18 cellular contexts compared by ENCODE assay signal in genomic region chr5:749101-749670, GRCh38. TPM values are rescaled to one million over a fixed set of nuclear protein-coding genes. Genes with fewer than 3 reads are reported as not detected.
DNase-seq lines count a peak whose midpoint lies in the region; ATAC-seq lines count a peak whose summit lies in the region.
"Had no signal": no experiment of that assay in that cellular context is flagged by ENCODE, and none has a peak within 500 bp of the region (broad histone marks: within the 10 kb centered on the region; RNA-seq: fewer than 3 reads in every experiment).

No MANE protein-coding gene starts in this region.

- DNase-seq in activated CD8-positive, alpha-beta memory T cell treated with anti-CD3 and anti-CD28 coated beads for 24 hours = peak; percentile 50
- DNase-seq in activated CD8-positive, alpha-beta memory T cell treated with anti-CD3 and anti-CD28 coated beads, Interleukin-2, amount 10 ng/mL, durations not matched to agents 7 days and 5 days = no peak
- DNase-seq in 8988T (peak; percentile 28), T-helper 17 cell (peak in 1 of 3 donors; percentile 3), mesenteric fat pad (ENCODE audit: low spot score) (peak; percentile 90), NCI-H1092 treated with DMSO at 0.1 percent for 48 hours (lab: John Stamatoyannopoulos, UW) (no peak)
- DNase-seq: GDM1, Karpas-422, NCI-H1417, NCI-H187 treated with DMSO at 0.1 percent for 48 hours, NCI-H2107, NCI-H446 treated with DMSO at 0.1 percent for 48 hours, NCI-H526 treated with DMSO at 0.1 percent for 48 hours, OCI-M1 had no signal

- peaks cover 2% of the 10 kb centered on the region for H3K4me1 Mint-ChIP-seq in activated CD8-positive, alpha-beta memory T cell treated with anti-CD3 and anti-CD28 coated beads, Interleukin-2, amount 10 ng/mL, durations not matched to agents 7 days and 5 days
- peaks cover 11% of the 10 kb centered on the region for H3K4me1 Mint-ChIP-seq in T-helper 17 cell
- H3K4me1 Mint-ChIP-seq: CD14-positive monocyte had no signal

- no peaks in the 10 kb centered on the region for H3K9me3 Mint-ChIP-seq in activated CD8-positive, alpha-beta memory T cell treated with anti-CD3 and anti-CD28 coated beads, Interleukin-2, amount 10 ng/mL, durations not matched to agents 7 days and 5 days (ENCODE audit: low read depth)
- H3K9me3 Mint-ChIP-seq: CD14-positive monocyte had no signal

- ATAC-seq in activated CD8-positive, alpha-beta memory T cell treated with anti-CD3 and anti-CD28 coated beads, Interleukin-2, amount 10 ng/mL, durations not matched to agents 7 days and 5 days = no peak
- no peak for ATAC-seq in T-helper 17 cell
- no peak for ATAC-seq in esophagus mucosa
- no peak for ATAC-seq in GM18511 (IDR thresholded peaks at IDR 0.05; ENCODE audit: unreplicated experiment)

- H3K9me3 ChIP-seq in T-helper 17 cell (ENCODE audit: control insufficient read depth, low read length, poor library complexity, severe bottlenecking) = no peaks in the 10 kb centered on the region

- H3K27me3 Mint-ChIP-seq in activated CD8-positive, alpha-beta memory T cell treated with anti-CD3 and anti-CD28 coated beads, Interleukin-2, amount 10 ng/mL, durations not matched to agents 7 days and 5 days = no peaks in the 10 kb centered on the region
- H3K27me3 Mint-ChIP-seq in T-helper 17 cell = no peaks in the 10 kb centered on the region

- no peak overlapping the region for H3K4me3 Mint-ChIP-seq in activated CD8-positive, alpha-beta memory T cell treated with anti-CD3 and anti-CD28 coated beads, Interleukin-2, amount 10 ng/mL, durations not matched to agents 7 days and 5 days
- peak overlapping the region; percentile 12 for H3K4me3 Mint-ChIP-seq in T-helper 17 cell
- H3K4me3 Mint-ChIP-seq: CD14-positive monocyte had no signal

- H3K27ac Mint-ChIP-seq in activated CD8-positive, alpha-beta memory T cell treated with anti-CD3 and anti-CD28 coated beads, Interleukin-2, amount 10 ng/mL, durations not matched to agents 7 days and 5 days = no peak overlapping the region
- H3K27ac Mint-ChIP-seq in T-helper 17 cell = peak overlapping the region; percentile 76
- H3K27ac Mint-ChIP-seq: CD14-positive monocyte had no signal

- H3K36me3 Mint-ChIP-seq in activated CD8-positive, alpha-beta memory T cell treated with anti-CD3 and anti-CD28 coated beads, Interleukin-2, amount 10 ng/mL, durations not matched to agents 7 days and 5 days = no peaks in the 10 kb centered on the region
- no peaks in the 10 kb centered on the region for H3K36me3 Mint-ChIP-seq in T-helper 17 cell (ENCODE audit: low read depth)
- H3K36me3 Mint-ChIP-seq: CD14-positive monocyte had no signal

- CTCF ChIA-PET in activated CD8-positive, alpha-beta memory T cell treated with anti-CD3 and anti-CD28 coated beads, Interleukin-2, amount 10 ng/mL, durations not matched to agents 7 days and 5 days (lab: Charles Lee) = no interaction called here

RNA-seq across cellular contexts. Expression of gene ZDHHC11B, which starts 35.3 kb away (rescaled TPM):
- under 1 TPM in 1 of 2 experiments, not detected in 1; 0.21 TPM for total RNA-seq in activated CD8-positive, alpha-beta memory T cell treated with anti-CD3 and anti-CD28 coated beads, Interleukin-2, amount 10 ng/mL, durations not matched to agents 7 days and 5 days
- total RNA-seq in T-helper 17 cell = 10 to 100 TPM in 1 of 2 donors, 1 to 10 TPM in 1; 9.3 to 31.2 TPM
- 6.9 TPM for total RNA-seq in mesenteric fat pad
- 7.0 TPM for total RNA-seq in esophagus mucosa
- total RNA-seq: MCF 10A had no signal

RNA-seq across cellular contexts. Expression of gene TPPP, which starts 56.0 kb away (rescaled TPM):
- under 1 TPM; 0.16 to 0.20 TPM for total RNA-seq in activated CD8-positive, alpha-beta memory T cell treated with anti-CD3 and anti-CD28 coated beads, Interleukin-2, amount 10 ng/mL, durations not matched to agents 7 days and 5 days
- total RNA-seq in T-helper 17 cell = 10 to 100 TPM; 17.3 to 35.4 TPM
- total RNA-seq in mesenteric fat pad = 5.4 TPM
- 3.3 TPM for total RNA-seq in esophagus mucosa

Comparison
In these comparisons a context has a peak if more than half of its experiments do, and no peak if none do; other contexts are left out.
1. DNase-seq: peak in activated CD8-positive, alpha-beta memory T cell treated with anti-CD3 and anti-CD28 coated beads for 24 hours (single experiment), 8988T (single experiment) and mesenteric fat pad (single experiment); none in activated CD8-positive, alpha-beta memory T cell treated with anti-CD3 and anti-CD28 coated beads, Interleukin-2, amount 10 ng/mL, durations not matched to agents 7 days and 5 days (single experiment) and NCI-H1092 treated with DMSO at 0.1 percent for 48 hours (single experiment).